Comparison of ENCODE assay signal across 8 cellular contexts in genomic region chr3:38029400-38030125, GRCh38. TPM values are rescaled to one million over a fixed set of nuclear protein-coding genes. Genes with fewer than 3 reads are reported as not detected.
DNase-seq lines count a peak whose midpoint lies in the region; ATAC-seq and TF ChIP-seq lines count a peak whose summit lies in the region.

Gene PLCD1, minus strand, starts transcription at chr3:38029642. Its CDS starts 103 bp downstream, at chr3:38029539.

- in situ Hi-C loops in transverse colon (cut with MboI; ENCODE audit: low pct_ligation_motif_present in 1 of 4, low pct_unique_long_range_greater_than_20kb in 1 of 4, low sequenced_read_pairs in 3 of 4), result no loop called here

- no peaks in the 10 kb centered on the region for H3K27me3 ChIP-seq in mucosa of stomach (ENCODE audit: control insufficient read depth, insufficient read depth, low read length)
- peaks cover 8% of the 10 kb centered on the region for H3K27me3 ChIP-seq in transverse colon

- peak; percentile 40 for TF ChIP-seq POLR2A in transverse colon (IDR thresholded peaks at IDR 0.05)

- DNase-seq in activated CD4-positive, alpha-beta T cell treated with anti-CD3 and anti-CD28 coated beads for 36 hours, result peak; percentile 53
- DNase-seq in activated CD4-positive, alpha-beta T cell treated with anti-CD3 and anti-CD28 coated beads for 48 hours, result no peak
- peak; percentile 64 for DNase-seq in fibroblast of peridontal ligament (ENCODE audit: extremely low read depth)
- peak; percentile 79 for DNase-seq in transverse colon

- no peak within 1 kb of the TSS for H3K27ac Mint-ChIP-seq in activated CD4-positive, alpha-beta T cell treated with anti-CD3 and anti-CD28 coated beads for 36 hours
- peak within 1 kb of the TSS; percentile 66 for H3K27ac Mint-ChIP-seq in activated T-helper 17 cell treated with anti-CD3 and anti-CD28 coated beads, Interleukin-2, amount 50 U/mL, for 72 hours

- peaks cover 22% of the 10 kb centered on the region for H3K4me1 Mint-ChIP-seq in activated CD4-positive, alpha-beta T cell treated with anti-CD3 and anti-CD28 coated beads for 36 hours
- peaks cover 24% of the 10 kb centered on the region for H3K4me1 Mint-ChIP-seq in activated T-helper 17 cell treated with anti-CD3 and anti-CD28 coated beads, Interleukin-2, amount 50 U/mL, for 72 hours

- H3K36me3 ChIP-seq in mucosa of stomach (ENCODE audit: control insufficient read depth, insufficient read depth, low read length) (no peaks in the 10 kb centered on the region), transverse colon (no peaks in the 10 kb centered on the region)

- ATAC-seq in activated CD4-positive, alpha-beta T cell treated with anti-CD3 and anti-CD28 coated beads for 36 hours, result no peak
- ATAC-seq in activated T-helper 17 cell treated with anti-CD3 and anti-CD28 coated beads, Interleukin-2, amount 50 U/mL, for 72 hours (replicated peaks), result no peak
- ATAC-seq in HG03520 (IDR thresholded peaks at IDR 0.05; ENCODE audit: unreplicated experiment) (no peak), GM21360 (IDR thresholded peaks at IDR 0.05; ENCODE audit: unreplicated experiment) (no peak)

- POLR2A ChIA-PET in activated CD4-positive, alpha-beta T cell treated with anti-CD3 and anti-CD28 coated beads for 36 hours (lab: Charles Lee), result no interaction called here

- no peaks in the 10 kb centered on the region for H3K36me3 Mint-ChIP-seq in activated CD4-positive, alpha-beta T cell treated with anti-CD3 and anti-CD28 coated beads for 36 hours (ENCODE audit: low read depth)
- H3K36me3 Mint-ChIP-seq in activated T-helper 17 cell treated with anti-CD3 and anti-CD28 coated beads, Interleukin-2, amount 50 U/mL, for 72 hours (ENCODE audit: low read depth), result no peaks in the 10 kb centered on the region

- CTCF ChIA-PET in activated CD4-positive, alpha-beta T cell treated with anti-CD3 and anti-CD28 coated beads for 36 hours (lab: Charles Lee), result no interaction called here

- no peak for TF ChIP-seq CTCF in transverse colon (IDR thresholded peaks at IDR 0.05)

- peak within 1 kb of the TSS; percentile 70 to 86 (median 76) for H3K27ac ChIP-seq in transverse colon

- peak within 1 kb of the TSS; percentile 76 for H3K9ac ChIP-seq in mucosa of stomach (ENCODE audit: low read length)

- H3K27me3 Mint-ChIP-seq in activated CD4-positive, alpha-beta T cell treated with anti-CD3 and anti-CD28 coated beads for 36 hours, result peaks cover 10% of the 10 kb centered on the region
- no peaks in the 10 kb centered on the region for H3K27me3 Mint-ChIP-seq in activated T-helper 17 cell treated with anti-CD3 and anti-CD28 coated beads, Interleukin-2, amount 50 U/mL, for 72 hours

- 7% methylated on average over 49 of the region's 75 CpGs; no CpG with 5 or more reads in 1 of the 2 donors for WGBS in transverse colon (ENCODE audit: low coverage in 1 of 2), 2 donors

- TF ChIP-seq EP300 in transverse colon (IDR thresholded peaks at IDR 0.05; ENCODE audit: low read depth), result no peak

- H3K4me3 ChIP-seq in mucosa of stomach (ENCODE audit: low read length) (peak within 1 kb of the TSS; percentile 26), transverse colon (peak within 1 kb of the TSS; percentile 39 to 65 (median 56))

- H3K4me3 Mint-ChIP-seq in activated CD4-positive, alpha-beta T cell treated with anti-CD3 and anti-CD28 coated beads for 36 hours, result peak within 1 kb of the TSS; percentile 43
- peak within 1 kb of the TSS; percentile 70 for H3K4me3 Mint-ChIP-seq in activated T-helper 17 cell treated with anti-CD3 and anti-CD28 coated beads, Interleukin-2, amount 50 U/mL, for 72 hours

- intact Hi-C loops in activated CD4-positive, alpha-beta T cell treated with anti-CD3 and anti-CD28 coated beads for 36 hours (cut with DNase I, micrococcal nuclease), result loop anchor here in 1 of 2 experiments (10.0 kb wide), 1 partner anchor 135 kb away; the partner anchor contains the start of gene OXSR1
- intact Hi-C loops in transverse colon (cut with DNase I; ENCODE audit: low total_unique reads), result no loop called here

- no peaks in the 10 kb centered on the region for H3K9me3 ChIP-seq in mucosa of stomach (ENCODE audit: control insufficient read depth, low read length)
- no peaks in the 10 kb centered on the region for H3K9me3 ChIP-seq in transverse colon

- H3K9me3 Mint-ChIP-seq in activated CD4-positive, alpha-beta T cell treated with anti-CD3 and anti-CD28 coated beads for 36 hours (ENCODE audit: low read depth), result no peaks in the 10 kb centered on the region
- no peaks in the 10 kb centered on the region for H3K9me3 Mint-ChIP-seq in activated T-helper 17 cell treated with anti-CD3 and anti-CD28 coated beads, Interleukin-2, amount 50 U/mL, for 72 hours

- H3K4me1 ChIP-seq in mucosa of stomach (ENCODE audit: control insufficient read depth, insufficient read depth, low read length), result peaks cover 35% of the 10 kb centered on the region
- H3K4me1 ChIP-seq in transverse colon, result peaks cover 13 to 42% (median 33%) of the 10 kb centered on the region in 4 donors

RNA-seq across cellular contexts. Expression of gene PLCD1, which starts in this region (rescaled TPM):
- 10 to 100 TPM; 10.9 to 13.5 TPM for total RNA-seq in activated CD4-positive, alpha-beta T cell treated with anti-CD3 and anti-CD28 coated beads for 36 hours
- total RNA-seq in activated T-helper 17 cell treated with anti-CD3 and anti-CD28 coated beads, Interleukin-2, amount 50 U/mL, for 72 hours, result 10 to 100 TPM; 17.7 to 24.4 TPM
- 100 to 1,000 TPM in 2 of 4 donors, 10 to 100 TPM in 2; 21.1 to 126 (median 91.4) TPM for total RNA-seq in transverse colon
